Comparison of ENCODE assay signal across 1 cellular context in the genomic region with DNA sequence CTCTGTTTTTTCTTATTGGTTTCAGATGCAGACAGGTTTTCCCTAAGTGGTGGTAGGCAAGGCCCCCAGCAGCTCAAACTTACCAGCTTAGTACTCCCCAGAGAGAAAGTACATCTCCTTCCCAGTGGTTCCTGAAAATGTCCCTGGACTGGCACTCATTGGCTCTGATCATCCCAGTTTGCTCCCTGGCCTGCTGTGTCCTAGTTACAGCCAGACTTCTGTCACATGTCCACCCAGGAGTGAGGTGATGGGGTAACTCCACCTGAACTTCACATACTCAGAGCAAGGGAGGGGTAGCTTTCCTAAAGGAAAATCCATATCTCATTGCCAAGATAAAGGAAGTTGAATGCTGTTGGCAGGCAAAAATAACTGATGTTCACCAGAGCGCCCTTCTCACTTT.
TF ChIP-seq lines count a peak whose summit lies in the region.

No MANE protein-coding gene starts in this region.

TF ChIP-seq in HepG2, 621 proteins besides CTCF, POLR2A, EP300 and RAD21 (continued from another document):
- TF ChIP-seq, protein P1, sequence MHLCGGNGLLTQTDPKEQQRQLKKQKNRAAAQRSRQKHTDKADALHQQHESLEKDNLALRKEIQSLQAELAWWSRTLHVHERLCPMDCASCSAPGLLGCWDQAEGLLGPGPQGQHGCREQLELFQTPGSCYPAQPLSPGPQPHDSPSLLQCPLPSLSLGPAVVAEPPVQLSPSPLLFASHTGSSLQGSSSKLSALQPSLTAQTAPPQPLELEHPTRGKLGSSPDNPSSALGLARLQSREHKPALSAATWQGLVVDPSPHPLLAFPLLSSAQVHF (CRISPR knock-in tag; IDR thresholded peaks at IDR 0.05) = no peak
- TF ChIP-seq RELA (CRISPR knock-in tag; IDR thresholded peaks at IDR 0.05) (no peak), ZNF225 (CRISPR knock-in tag; IDR thresholded peaks at IDR 0.05) (no peak), JUN (CRISPR knock-in tag; IDR thresholded peaks at IDR 0.05) (no peak), ZNF512B (CRISPR knock-in tag; IDR thresholded peaks at IDR 0.05; ENCODE audit: borderline replicate concordance) (no peak), ZSCAN25 (CRISPR knock-in tag; IDR thresholded peaks at IDR 0.05) (no peak), NFE2L2 (IDR thresholded peaks at IDR 0.05; ENCODE audit: low read length) (no peak), ZNF598 (CRISPR knock-in tag; IDR thresholded peaks at IDR 0.05; ENCODE audit: borderline replicate concordance) (no peak), ZNF33A (CRISPR knock-in tag; IDR thresholded peaks at IDR 0.05; ENCODE audit: borderline replicate concordance) (no peak), ZNF331 (CRISPR knock-in tag; IDR thresholded peaks at IDR 0.05) (no peak), ASH2L (IDR thresholded peaks at IDR 0.05; ENCODE audit: insufficient read length, low read depth, low read length) (no peak), ZBTB7A (CRISPR knock-in tag; IDR thresholded peaks at IDR 0.05) (no peak), ZNF30 (CRISPR knock-in tag; IDR thresholded peaks at IDR 0.05) (no peak), ZEB1 (IDR thresholded peaks at IDR 0.05; ENCODE audit: insufficient replicate concordance, low read depth) (no peak), ZNF235 (CRISPR knock-in tag; IDR thresholded peaks at IDR 0.05; ENCODE audit: borderline replicate concordance) (no peak)
- TF ChIP-seq, protein P2, sequence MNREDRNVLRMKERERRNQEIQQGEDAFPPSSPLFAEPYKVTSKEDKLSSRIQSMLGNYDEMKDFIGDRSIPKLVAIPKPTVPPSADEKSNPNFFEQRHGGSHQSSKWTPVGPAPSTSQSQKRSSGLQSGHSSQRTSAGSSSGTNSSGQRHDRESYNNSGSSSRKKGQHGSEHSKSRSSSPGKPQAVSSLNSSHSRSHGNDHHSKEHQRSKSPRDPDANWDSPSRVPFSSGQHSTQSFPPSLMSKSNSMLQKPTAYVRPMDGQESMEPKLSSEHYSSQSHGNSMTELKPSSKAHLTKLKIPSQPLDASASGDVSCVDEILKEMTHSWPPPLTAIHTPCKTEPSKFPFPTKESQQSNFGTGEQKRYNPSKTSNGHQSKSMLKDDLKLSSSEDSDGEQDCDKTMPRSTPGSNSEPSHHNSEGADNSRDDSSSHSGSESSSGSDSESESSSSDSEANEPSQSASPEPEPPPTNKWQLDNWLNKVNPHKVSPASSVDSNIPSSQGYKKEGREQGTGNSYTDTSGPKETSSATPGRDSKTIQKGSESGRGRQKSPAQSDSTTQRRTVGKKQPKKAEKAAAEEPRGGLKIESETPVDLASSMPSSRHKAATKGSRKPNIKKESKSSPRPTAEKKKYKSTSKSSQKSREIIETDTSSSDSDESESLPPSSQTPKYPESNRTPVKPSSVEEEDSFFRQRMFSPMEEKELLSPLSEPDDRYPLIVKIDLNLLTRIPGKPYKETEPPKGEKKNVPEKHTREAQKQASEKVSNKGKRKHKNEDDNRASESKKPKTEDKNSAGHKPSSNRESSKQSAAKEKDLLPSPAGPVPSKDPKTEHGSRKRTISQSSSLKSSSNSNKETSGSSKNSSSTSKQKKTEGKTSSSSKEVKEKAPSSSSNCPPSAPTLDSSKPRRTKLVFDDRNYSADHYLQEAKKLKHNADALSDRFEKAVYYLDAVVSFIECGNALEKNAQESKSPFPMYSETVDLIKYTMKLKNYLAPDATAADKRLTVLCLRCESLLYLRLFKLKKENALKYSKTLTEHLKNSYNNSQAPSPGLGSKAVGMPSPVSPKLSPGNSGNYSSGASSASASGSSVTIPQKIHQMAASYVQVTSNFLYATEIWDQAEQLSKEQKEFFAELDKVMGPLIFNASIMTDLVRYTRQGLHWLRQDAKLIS (CRISPR knock-in tag; IDR thresholded peaks at IDR 0.05) = no peak
- TF ChIP-seq, protein P3, sequence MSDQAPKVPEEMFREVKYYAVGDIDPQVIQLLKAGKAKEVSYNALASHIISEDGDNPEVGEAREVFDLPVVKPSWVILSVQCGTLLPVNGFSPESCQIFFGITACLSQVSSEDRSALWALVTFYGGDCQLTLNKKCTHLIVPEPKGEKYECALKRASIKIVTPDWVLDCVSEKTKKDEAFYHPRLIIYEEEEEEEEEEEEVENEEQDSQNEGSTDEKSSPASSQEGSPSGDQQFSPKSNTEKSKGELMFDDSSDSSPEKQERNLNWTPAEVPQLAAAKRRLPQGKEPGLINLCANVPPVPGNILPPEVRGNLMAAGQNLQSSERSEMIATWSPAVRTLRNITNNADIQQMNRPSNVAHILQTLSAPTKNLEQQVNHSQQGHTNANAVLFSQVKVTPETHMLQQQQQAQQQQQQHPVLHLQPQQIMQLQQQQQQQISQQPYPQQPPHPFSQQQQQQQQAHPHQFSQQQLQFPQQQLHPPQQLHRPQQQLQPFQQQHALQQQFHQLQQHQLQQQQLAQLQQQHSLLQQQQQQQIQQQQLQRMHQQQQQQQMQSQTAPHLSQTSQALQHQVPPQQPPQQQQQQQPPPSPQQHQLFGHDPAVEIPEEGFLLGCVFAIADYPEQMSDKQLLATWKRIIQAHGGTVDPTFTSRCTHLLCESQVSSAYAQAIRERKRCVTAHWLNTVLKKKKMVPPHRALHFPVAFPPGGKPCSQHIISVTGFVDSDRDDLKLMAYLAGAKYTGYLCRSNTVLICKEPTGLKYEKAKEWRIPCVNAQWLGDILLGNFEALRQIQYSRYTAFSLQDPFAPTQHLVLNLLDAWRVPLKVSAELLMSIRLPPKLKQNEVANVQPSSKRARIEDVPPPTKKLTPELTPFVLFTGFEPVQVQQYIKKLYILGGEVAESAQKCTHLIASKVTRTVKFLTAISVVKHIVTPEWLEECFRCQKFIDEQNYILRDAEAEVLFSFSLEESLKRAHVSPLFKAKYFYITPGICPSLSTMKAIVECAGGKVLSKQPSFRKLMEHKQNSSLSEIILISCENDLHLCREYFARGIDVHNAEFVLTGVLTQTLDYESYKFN (CRISPR knock-in tag; conservative IDR thresholded peaks at IDR 0.05) = no peak
